In the genomic region with DNA sequence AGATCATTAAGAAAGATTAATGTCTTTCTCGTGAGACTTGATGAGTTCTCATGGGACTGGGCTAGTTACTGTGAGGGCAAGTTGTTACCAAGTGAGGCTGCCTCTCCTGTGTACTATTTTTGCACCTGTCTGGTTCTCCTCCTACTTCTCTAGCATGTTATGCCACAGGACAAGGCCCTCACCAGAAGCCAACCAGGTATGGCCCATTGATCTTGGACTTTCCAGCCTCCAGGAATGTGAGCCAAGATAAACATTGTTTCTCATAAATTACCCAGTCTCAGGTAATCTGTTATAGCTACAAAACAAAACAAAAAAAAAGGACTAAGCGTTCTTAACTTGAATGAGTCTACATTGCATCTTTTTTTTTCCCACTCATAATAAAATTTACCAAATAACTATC, we compare ENCODE assay signal across 17 cellular contexts.
"Had no signal": no experiment of that assay in that cellular context is flagged by ENCODE, and none has a peak within 500 bp of the region (broad histone marks: within the 10 kb centered on the region; RNA-seq: fewer than 3 reads in every experiment).

No MANE protein-coding gene starts in this region.

- H3K27me3 ChIP-seq: adrenal gland, gastroesophageal sphincter had no signal

- ATAC-seq: effector memory CD8-positive, alpha-beta T cell; gastroesophageal sphincter; natural killer cell; psoas muscle had no signal

- H3K36me3 ChIP-seq: adrenal gland, gastroesophageal sphincter had no signal

- DNase-seq: activated B cell treated with CpG ODN at 0.5 μM for 24 hours; activated CD4-positive, alpha-beta T cell treated with anti-CD3 and anti-CD28 coated beads, Interleukin-2, amount 10 ng/mL, durations not matched to agents 7 days and 5 days; activated CD8-positive, alpha-beta memory T cell treated with anti-CD3 and anti-CD28 coated beads for 24 hours; activated naive CD4-positive, alpha-beta T cell treated with Interleukin-2 at 50 U/mL for 16 hours; adrenal gland; caudate nucleus; cortex of kidney; effector memory CD8-positive, alpha-beta T cell; kidney; natural killer cell; occipital lobe; psoas muscle; stimulated activated CD4-positive, alpha-beta T cell treated with anti-CD3 and anti-CD28 coated beads, Interleukin-12 subunit alpha, Interleukin-12 subunit beta, amount 100 ng/mL, for 4 hours; stimulated activated naive CD4-positive, alpha-beta T cell treated with Interleukin-2 at 50 U/mL for 16 hours had no signal

- H3K4me3 ChIP-seq: adrenal gland, gastroesophageal sphincter, lung, psoas muscle had no signal

- H3K4me1 ChIP-seq: adrenal gland, gastroesophageal sphincter, psoas muscle had no signal

- H3K27ac ChIP-seq: adrenal gland, epithelial cell of prostate, gastroesophageal sphincter, psoas muscle had no signal

- H3K9me3 ChIP-seq: adrenal gland, gastroesophageal sphincter, psoas muscle had no signal
